8 cellular contexts compared by ENCODE assay signal in genomic region chr7:100158229-100159098, GRCh38. TPM values are rescaled to one million over a fixed set of nuclear protein-coding genes. Genes with fewer than 3 reads are reported as not detected.
DNase-seq lines count a peak whose midpoint lies in the region; ATAC-seq and TF ChIP-seq lines count a peak whose summit lies in the region.

A gene with protein sequence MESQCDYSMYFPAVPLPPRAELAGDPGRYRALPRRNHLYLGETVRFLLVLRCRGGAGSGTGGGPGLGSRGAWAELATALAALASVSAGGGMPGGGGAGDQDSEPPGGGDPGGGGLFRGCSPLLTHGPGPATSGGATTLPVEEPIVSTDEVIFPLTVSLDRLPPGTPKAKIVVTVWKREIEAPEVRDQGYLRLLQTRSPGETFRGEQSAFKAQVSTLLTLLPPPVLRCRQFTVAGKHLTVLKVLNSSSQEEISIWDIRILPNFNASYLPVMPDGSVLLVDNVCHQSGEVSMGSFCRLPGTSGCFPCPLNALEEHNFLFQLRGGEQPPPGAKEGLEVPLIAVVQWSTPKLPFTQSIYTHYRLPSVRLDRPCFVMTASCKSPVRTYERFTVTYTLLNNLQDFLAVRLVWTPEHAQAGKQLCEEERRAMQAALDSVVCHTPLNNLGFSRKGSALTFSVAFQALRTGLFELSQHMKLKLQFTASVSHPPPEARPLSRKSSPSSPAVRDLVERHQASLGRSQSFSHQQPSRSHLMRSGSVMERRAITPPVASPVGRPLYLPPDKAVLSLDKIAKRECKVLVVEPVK (minus strand): TSS chr7:100158723. CDS start chr7:100158499, 224 bp downstream.

- POLR2A ChIA-PET in Panc1 (lab: Charles Lee), result interaction anchor here (0.7 kb wide), 1 partner anchor 81 kb away, joined by 6 read pairs; no protein-coding TSS in a partner anchor

- in situ Hi-C loops in Caki2 (cut with HindIII; ENCODE audit: low pct_unique_long_range_greater_than_20kb, low sequenced_read_pairs) (no loop called here), KBM-7 (cut with MboI; ENCODE audit: low pct_unique_long_range_greater_than_20kb, low sequenced_read_pairs) (no loop called here), Panc1 (cut with HindIII; ENCODE audit: low pct_unique_long_range_greater_than_20kb, low sequenced_read_pairs) (no loop called here)

- peaks cover 47% of the 10 kb centered on the region for H3K36me3 Mint-ChIP-seq in activated T-cell treated with anti-CD3 and anti-CD28 coated beads, Interleukin-2, amount 50 U/mL, for 24 hours (ENCODE audit: low read depth)

- H3K36me3 ChIP-seq in Panc1 (ENCODE audit: control insufficient read depth, insufficient read depth, low read length) (peaks cover 6% of the 10 kb centered on the region), esophagus (ENCODE audit: control insufficient read depth in 2 of 2, insufficient read depth in 2 of 2, low read length in 1 of 2) (peaks cover 13 to 28% of the 10 kb centered on the region in 2 donors), mucosa of rectum (ENCODE audit: control insufficient read depth in 2 of 2, insufficient read depth in 2 of 2, low read length in 2 of 2) (peaks cover 15 to 19% of the 10 kb centered on the region in 2 donors)

- H3K9me3 ChIP-seq in Panc1 (ENCODE audit: control insufficient read depth, insufficient read depth, low read depth, low read length), result no peaks in the 10 kb centered on the region
- no peaks in the 10 kb centered on the region for H3K9me3 ChIP-seq in esophagus (ENCODE audit: control insufficient read depth in 2 of 2, insufficient read depth in 1 of 2, low read depth in 1 of 2, low read length in 1 of 2)
- no peaks in the 10 kb centered on the region for H3K9me3 ChIP-seq in mucosa of rectum (ENCODE audit: control insufficient read depth in 2 of 2, low read length in 2 of 2)

- H3K27ac ChIP-seq in Panc1 (ENCODE audit: low read length), result peak within 1 kb of the TSS; percentile 81
- peak within 1 kb of the TSS; percentile 67 to 75 for H3K27ac ChIP-seq in esophagus (ENCODE audit: low read depth in 2 of 2, low read length in 1 of 2)
- H3K27ac ChIP-seq in mucosa of rectum (ENCODE audit: low read depth in 2 of 2, low read length in 2 of 2), result peak within 1 kb of the TSS; percentile 76 to 84

- H3K4me1 ChIP-seq in Panc1 (ENCODE audit: control insufficient read depth, insufficient read depth, low read length) (peaks cover 38% of the 10 kb centered on the region), esophagus (ENCODE audit: control insufficient read depth in 2 of 2, insufficient read depth in 2 of 2, low read length in 1 of 2) (peaks cover 4 to 12% of the 10 kb centered on the region in 2 donors), mucosa of rectum (ENCODE audit: control insufficient read depth in 2 of 2, insufficient read depth in 2 of 2, low read length in 2 of 2) (peaks cover 55 to 56% of the 10 kb centered on the region in 2 donors)

- peaks cover 57% of the 10 kb centered on the region for H3K4me1 Mint-ChIP-seq in activated T-cell treated with anti-CD3 and anti-CD28 coated beads, Interleukin-2, amount 50 U/mL, for 24 hours (ENCODE audit: low read depth)

- H3K27me3 ChIP-seq in Panc1 (ENCODE audit: control insufficient read depth, insufficient read depth, low read length) (no peaks in the 10 kb centered on the region), esophagus (ENCODE audit: control insufficient read depth in 1 of 2, insufficient read depth in 2 of 2, low read length in 2 of 2) (no peaks in the 10 kb centered on the region), mucosa of rectum (ENCODE audit: control insufficient read depth in 2 of 2, insufficient read depth in 2 of 2, low read length in 2 of 2) (no peaks in the 10 kb centered on the region)

- H3K27ac Mint-ChIP-seq in activated T-cell treated with anti-CD3 and anti-CD28 coated beads, Interleukin-2, amount 50 U/mL, for 24 hours, result peak within 1 kb of the TSS; percentile 90

- no peak for TF ChIP-seq CTCF in Panc1 (IDR thresholded peaks at IDR 0.05)

- intact Hi-C loops in Panc1 (cut with micrococcal nuclease; ENCODE audit: unreplicated experiment), result no loop called here

- peak; percentile 83 for DNase-seq in Caki2 (ENCODE audit: low read depth)
- peak; percentile 95 for DNase-seq in KBM-7
- no peak for DNase-seq in Panc1 (ENCODE audit: low read depth, low spot score)
- peak; percentile 96 for DNase-seq in activated T-cell treated with anti-CD3 and anti-CD28 coated beads, Interleukin-2, amount 50 U/mL, for 24 hours
- DNase-seq in stimulated activated CD8-positive, alpha-beta memory T cell treated with anti-CD3 and anti-CD28 coated beads, Interleukin-4, amount 100 ng/mL, for 4 hours (ENCODE audit: low read depth in 2 of 2, low spot score in 1 of 2), result peak; percentile 76 to 83

- H3K4me3 Mint-ChIP-seq in activated T-cell treated with anti-CD3 and anti-CD28 coated beads, Interleukin-2, amount 50 U/mL, for 24 hours, result peak within 1 kb of the TSS; percentile 82

- H3K9ac ChIP-seq in mucosa of rectum (ENCODE audit: low read depth in 1 of 2, low read length in 2 of 2), result peak within 1 kb of the TSS; percentile 77 to 86

- H3K4me3 ChIP-seq in Panc1 (ENCODE audit: low read depth in 2 of 2, low read length in 2 of 2) (peak within 1 kb of the TSS; percentile 78 to 91), esophagus (ENCODE audit: low read depth in 1 of 2, low read length in 2 of 2) (peak within 1 kb of the TSS; percentile 80 to 82), mucosa of rectum (ENCODE audit: low read length in 2 of 2) (peak within 1 kb of the TSS; percentile 83 to 88)

- H3K9me3 Mint-ChIP-seq in activated T-cell treated with anti-CD3 and anti-CD28 coated beads, Interleukin-2, amount 50 U/mL, for 24 hours, result no peaks in the 10 kb centered on the region

- peak; percentile 75 for ATAC-seq in GM21529 (IDR thresholded peaks at IDR 0.05; ENCODE audit: unreplicated experiment)
- peak; percentile 83 for ATAC-seq in Panc1

- CTCF ChIA-PET in Panc1 (lab: Charles Lee), result no interaction called here

- WGBS in esophagus, 2 donors, result 0 to 1% methylated on average over 81 to 87 of the region's 87 CpGs

- no TSS peak for BruUV-seq in Panc1 (replicated peaks; lab: Mats Ljungman, UMichigan)

- H3K27me3 Mint-ChIP-seq in activated T-cell treated with anti-CD3 and anti-CD28 coated beads, Interleukin-2, amount 50 U/mL, for 24 hours, result no peaks in the 10 kb centered on the region

RNA-seq across cellular contexts. Expression of the gene that starts here (rescaled TPM):
- total RNA-seq in Caki2 (2014; rRNA removed; shearing (Covaris generic); ENCODE audit: low replicate concordance), result 2.2 and 2.3 TPM in 2 replicates
- 33.2 TPM for total RNA-seq in Panc1 (2021; ENCODE audit: unreplicated experiment)
- polyA plus RNA-seq in Panc1 (2012; ENCODE audit: insufficient read length), result 24.3 TPM
- polyA plus RNA-seq in esophagus, result 10 to 100 TPM; 18.5 to 27.2 TPM

Comparison
In these comparisons a context has a peak if more than half of its experiments do, and no peak if none do; other contexts are left out.
1. RNA of the gene that starts here (total RNA-seq): 33.2 TPM in Panc1 (single experiment); 2.2 to 2.3 TPM in Caki2; every median in the first group is over 10 times any median in the second.
2. Peak in every context shown above with its lines, with median percentiles within 50 percentile points of each other: H3K27ac ChIP-seq and H3K4me3 ChIP-seq.